In genomic region chr3:103609472-103609871, GRCh38 we compare ENCODE assay signal across 15 cellular contexts.
"Had no signal": no experiment of that assay in that cellular context is flagged by ENCODE, and none has a peak within 500 bp of the region (broad histone marks: within the 10 kb centered on the region; RNA-seq: fewer than 3 reads in every experiment).

No MANE protein-coding gene starts in this region.

- H3K9me3 ChIP-seq: testis had no signal

- H3K4me3 Mint-ChIP-seq: activated CD4-positive, alpha-beta memory T cell treated with anti-CD3 and anti-CD28 coated beads, Interleukin-2, amount 10 ng/mL, durations not matched to agents 7 days and 5 days; activated CD4-positive, alpha-beta T cell treated with anti-CD3 and anti-CD28 coated beads for 36 hours; activated naive CD8-positive, alpha-beta T cell treated with anti-CD3 and anti-CD28 coated beads for 36 hours; stimulated activated naive CD8-positive, alpha-beta T cell treated with anti-CD3 and anti-CD28 coated beads, Interleukin-15, Interleukin-2, amounts not matched to agents 100 ng/mL and 50 ng/mL, for 24 hours had no signal

- H2AFZ ChIP-seq: parathyroid adenoma had no signal

- H3K4me3 ChIP-seq: testis had no signal

- H3K27ac ChIP-seq: parathyroid adenoma, testis had no signal

- ATAC-seq: activated CD4-positive, alpha-beta T cell treated with anti-CD3 and anti-CD28 coated beads for 36 hours; left ventricle myocardium superior had no signal

- H3K4me1 ChIP-seq: parathyroid adenoma, testis had no signal

- H3K27me3 Mint-ChIP-seq: activated CD4-positive, alpha-beta memory T cell treated with anti-CD3 and anti-CD28 coated beads, Interleukin-2, amount 10 ng/mL, durations not matched to agents 7 days and 5 days; activated CD4-positive, alpha-beta T cell treated with anti-CD3 and anti-CD28 coated beads for 36 hours; activated naive CD8-positive, alpha-beta T cell treated with anti-CD3 and anti-CD28 coated beads for 36 hours; stimulated activated naive CD8-positive, alpha-beta T cell treated with anti-CD3 and anti-CD28 coated beads, Interleukin-15, Interleukin-2, amounts not matched to agents 100 ng/mL and 50 ng/mL, for 24 hours had no signal

- DNase-seq: activated CD4-positive, alpha-beta memory T cell treated with anti-CD3 and anti-CD28 coated beads, Interleukin-2, amount 10 ng/mL, durations not matched to agents 7 days and 5 days; activated CD4-positive, alpha-beta T cell treated with anti-CD3 and anti-CD28 coated beads for 36 hours; activated gamma-delta T cell; activated naive CD8-positive, alpha-beta T cell treated with anti-CD3 and anti-CD28 coated beads for 36 hours; activated T-cell treated with anti-CD3 and anti-CD28 coated beads, Interleukin-2, amount 50 U/mL, for 48 hours; anterior cingulate cortex; foreskin melanocyte; head of caudate nucleus; left ventricle myocardium superior; retina; stimulated activated CD4-positive, alpha-beta T cell treated with anti-CD3 and anti-CD28 coated beads, Interleukin-15, amount 100 ng/mL, for 24 hours; stimulated activated CD4-positive, alpha-beta T cell treated with anti-CD3 and anti-CD28 coated beads, Interleukin-4, amount 100 ng/mL, for 24 hours; testis had no signal

- H3K9ac ChIP-seq: parathyroid adenoma had no signal

- H3K36me3 Mint-ChIP-seq: activated naive CD8-positive, alpha-beta T cell treated with anti-CD3 and anti-CD28 coated beads for 36 hours had no signal

- H3K27me3 ChIP-seq: testis had no signal

- H3K27ac Mint-ChIP-seq: activated CD4-positive, alpha-beta memory T cell treated with anti-CD3 and anti-CD28 coated beads, Interleukin-2, amount 10 ng/mL, durations not matched to agents 7 days and 5 days; activated CD4-positive, alpha-beta T cell treated with anti-CD3 and anti-CD28 coated beads for 36 hours; activated naive CD8-positive, alpha-beta T cell treated with anti-CD3 and anti-CD28 coated beads for 36 hours; stimulated activated naive CD8-positive, alpha-beta T cell treated with anti-CD3 and anti-CD28 coated beads, Interleukin-15, Interleukin-2, amounts not matched to agents 100 ng/mL and 50 ng/mL, for 24 hours had no signal

- H3K4me1 Mint-ChIP-seq: activated CD4-positive, alpha-beta memory T cell treated with anti-CD3 and anti-CD28 coated beads, Interleukin-2, amount 10 ng/mL, durations not matched to agents 7 days and 5 days; activated CD4-positive, alpha-beta T cell treated with anti-CD3 and anti-CD28 coated beads for 36 hours; activated naive CD8-positive, alpha-beta T cell treated with anti-CD3 and anti-CD28 coated beads for 36 hours had no signal
